ENCODE assay signal across 18 cellular contexts in genomic region chr9:92359380-92360007, GRCh38. TPM values are rescaled to one million over a fixed set of nuclear protein-coding genes. Genes with fewer than 3 reads are reported as not detected.
DNase-seq lines count a peak whose midpoint lies in the region; ATAC-seq and TF ChIP-seq lines count a peak whose summit lies in the region.
"Had no signal": no experiment of that assay in that cellular context is flagged by ENCODE, and none has a peak within 500 bp of the region (broad histone marks: within the 10 kb centered on the region; RNA-seq: fewer than 3 reads in every experiment).

No MANE protein-coding gene starts in this region.

- no peak for TF ChIP-seq POLR2A in sigmoid colon (IDR thresholded peaks at IDR 0.05)
- TF ChIP-seq POLR2A in stomach (IDR thresholded peaks at IDR 0.05), result no peak

- no peak for ATAC-seq in HG03469 (IDR thresholded peaks at IDR 0.05; ENCODE audit: unreplicated experiment)
- ATAC-seq: lower lobe of right lung; naive thymus-derived CD8-positive, alpha-beta T cell had no signal

- H3K9me3 ChIP-seq in sigmoid colon (no peaks in the 10 kb centered on the region), stomach (peaks cover 7 to 26% (median 17%) of the 10 kb centered on the region in 4 donors)
- H3K9me3 ChIP-seq: adrenal gland had no signal

- TF ChIP-seq EP300 in sigmoid colon (IDR thresholded peaks at IDR 0.05) (peak in 1 of 4 donors; percentile 19), stomach (IDR thresholded peaks at IDR 0.05) (no peak)

- H3K27ac ChIP-seq in sigmoid colon (peak overlapping the region in 3 of 4 donors; percentile 61 to 74 (median 74)), stomach (no peak overlapping the region)
- H3K27ac ChIP-seq: adrenal gland, lower lobe of right lung, PC-9 had no signal

- no peaks in the 10 kb centered on the region for H3K27me3 ChIP-seq in sigmoid colon
- no peaks in the 10 kb centered on the region for H3K27me3 ChIP-seq in stomach
- H3K27me3 ChIP-seq: adrenal gland had no signal

- TF ChIP-seq CTCF in fibroblast of the aortic adventitia (IDR thresholded peaks at IDR 0.05; ENCODE audit: insufficient read depth, low read length) (no peak), sigmoid colon (IDR thresholded peaks at IDR 0.05) (no peak), stomach (IDR thresholded peaks at IDR 0.05) (no peak)

- no peak overlapping the region for H3K4me3 ChIP-seq in Jurkat, Clone E6-1 (ENCODE audit: low read length)
- H3K4me3 ChIP-seq in fibroblast of the aortic adventitia (ENCODE audit: low read depth, low read length) (no peak overlapping the region), sigmoid colon (no peak overlapping the region), stomach (no peak overlapping the region)
- H3K4me3 ChIP-seq: adrenal gland, lower lobe of right lung, PC-9 had no signal

- H3K4me1 ChIP-seq in sigmoid colon (peaks cover 0 to 15% (median 11%) of the 10 kb centered on the region in 4 donors), stomach (no peaks in the 10 kb centered on the region)
- H3K4me1 ChIP-seq: adrenal gland, lower lobe of right lung had no signal

- 61 to 83% methylated on average over 2 of the region's 2 CpGs for WGBS in sigmoid colon, 2 donors
- 25 to 38% (median 32%) methylated on average over 2 of the region's 2 CpGs for WGBS in stomach, 5 donors

- intact Hi-C loops in sigmoid colon (cut with DNase I), result no loop called here
- intact Hi-C loops in stomach (cut with DNase I; ENCODE audit: low total_unique reads), result no loop called here

- peak; percentile 35 for DNase-seq in Jurkat, Clone E6-1 (ENCODE audit: low read depth, low spot score)
- DNase-seq in SK-N-DZ (ENCODE audit: low spot score), result peak; percentile 75
- peak; percentile 79 for DNase-seq in fibroblast of the aortic adventitia (ENCODE audit: low read depth)
- no peak for DNase-seq in sigmoid colon
- DNase-seq in COLO829 (ENCODE audit: low spot score), result no peak
- DNase-seq in stomach, result no peak
- DNase-seq: activated CD4-positive, alpha-beta T cell treated with anti-CD3 and anti-CD28 coated beads, Interleukin-2, amount 50 U/mL, for 48 hours; adrenal gland; DMS 273 treated with DMSO at 0.1 percent for 48 hours; lower lobe of right lung; naive thymus-derived CD8-positive, alpha-beta T cell; NCI-H2081; NCI-H510A treated with DMSO at 0.1 percent for 48 hours; PC-9; substantia nigra had no signal

- no peaks in the 10 kb centered on the region for H3K36me3 ChIP-seq in sigmoid colon
- H3K36me3 ChIP-seq in stomach, result peaks cover 0 to 5% (median 0%) of the 10 kb centered on the region in 4 donors
- H3K36me3 ChIP-seq: adrenal gland, lower lobe of right lung had no signal

RNA-seq across cellular contexts. Expression of gene CENPP, which starts 33.7 kb away (rescaled TPM):
- 17.7 TPM for polyA plus RNA-seq in Jurkat, Clone E6-1 (2012; ENCODE audit: insufficient read depth, insufficient read length)
- polyA plus RNA-seq in SK-N-DZ (2014; cell fraction: cytosol; rRNA removed), result 3.1 and 3.6 TPM in 2 replicates
- 3.1 and 5.7 TPM in 2 replicates for polyA plus RNA-seq in SK-N-DZ (2014; cell fraction: nucleus; rRNA removed)
- 19.3 and 19.7 TPM in 2 replicates for total RNA-seq in fibroblast of the aortic adventitia (ENCODE audit: low replicate concordance)
- 10 to 100 TPM in 1 of 4 donors, 1 to 10 TPM in 3; 1.8 to 11.9 (median 5.2) TPM for total RNA-seq in sigmoid colon
- 1 to 10 TPM in 1 of 3 donors, under 1 TPM in 2; 0.60 to 2.4 (median 0.69) TPM for polyA plus RNA-seq in sigmoid colon
- 10 to 100 TPM in 2 of 5 donors, 1 to 10 TPM in 3; 1.3 to 37.9 (median 6.4) TPM for total RNA-seq in stomach
- 1 to 10 TPM; 1.4 to 2.9 (median 2.4) TPM for polyA plus RNA-seq in stomach

RNA-seq across cellular contexts. Expression of gene NOL8, which starts 34.3 kb away (rescaled TPM):
- 40.5 TPM for polyA plus RNA-seq in Jurkat, Clone E6-1 (2012; ENCODE audit: insufficient read depth, insufficient read length)
- polyA plus RNA-seq in SK-N-DZ (2014; cell fraction: cytosol; rRNA removed), result 18.4 and 22.4 TPM in 2 replicates
- polyA plus RNA-seq in SK-N-DZ (2014; cell fraction: nucleus; rRNA removed), result 71.1 and 90.6 TPM in 2 replicates
- 36.5 and 70.7 TPM in 2 replicates for total RNA-seq in fibroblast of the aortic adventitia (ENCODE audit: low replicate concordance)
- total RNA-seq in sigmoid colon, result 10 to 100 TPM; 23.9 to 32.1 (median 28.2) TPM
- polyA plus RNA-seq in sigmoid colon, result 10 to 100 TPM in 2 of 3 donors, 1 to 10 TPM in 1; 7.9 to 20.4 (median 13.2) TPM
- total RNA-seq in stomach, result 10 to 100 TPM; 20.4 to 75.4 (median 32.1) TPM
- polyA plus RNA-seq in stomach, result 10 to 100 TPM; 11.9 to 22.2 (median 14.7) TPM

RNA-seq across cellular contexts. Expression of gene OGN, which starts 44.9 kb away (rescaled TPM):
- 8.7 TPM for polyA plus RNA-seq in Jurkat, Clone E6-1 (2012; ENCODE audit: insufficient read depth, insufficient read length)
- polyA plus RNA-seq in SK-N-DZ (2014; cell fraction: cytosol; rRNA removed), result not detected in 2 replicates
- polyA plus RNA-seq in SK-N-DZ (2014; cell fraction: nucleus; rRNA removed), result not detected in 2 replicates
- total RNA-seq in fibroblast of the aortic adventitia (ENCODE audit: low replicate concordance), result 140 and 166 TPM in 2 replicates
- total RNA-seq in sigmoid colon, result 10 to 100 TPM; 41.8 to 93.3 (median 59.8) TPM
- polyA plus RNA-seq in sigmoid colon, result 10 to 100 TPM in 1 of 3 donors, 1 to 10 TPM in 2; 1.6 to 10.8 (median 4.4) TPM
- 100 to 1,000 TPM in 1 of 5 donors, 10 to 100 TPM in 1, 1 to 10 TPM in 3; 4.6 to 138 (median 8.4) TPM for total RNA-seq in stomach
- polyA plus RNA-seq in stomach, result 1 to 10 TPM in 2 of 3 donors, under 1 TPM in 1; 0.87 to 10.0 (median 5.3) TPM
- total RNA-seq: HT1080; M059J; naive thymus-derived CD8-positive, alpha-beta T cell; PC-9 had no signal

Comparison
In these comparisons a context has a peak if more than half of its experiments do, and no peak if none do; other contexts are left out.
1. DNase-seq: peak in Jurkat, Clone E6-1 (single experiment), SK-N-DZ (single experiment) and fibroblast of the aortic adventitia (single experiment); none in sigmoid colon (single experiment), COLO829 (single experiment) and stomach (single experiment).
2. H3K27ac ChIP-seq: peak in sigmoid colon (3 of 4); none in stomach (0 of 5).